ENCODE assay signal across 15 cellular contexts in genomic region chr6:144104488-144104887, GRCh38. TPM values are rescaled to one million over a fixed set of nuclear protein-coding genes. Genes with fewer than 3 reads are reported as not detected.
DNase-seq lines count a peak whose midpoint lies in the region; ATAC-seq, FAIRE-seq and TF ChIP-seq lines count a peak whose summit lies in the region.
"Had no signal": no experiment of that assay in that cellular context is flagged by ENCODE, and none has a peak within 500 bp of the region (broad histone marks: within the 10 kb centered on the region; RNA-seq: fewer than 3 reads in every experiment).

No MANE protein-coding gene starts in this region.

- TF ChIP-seq RAD21 in HepG2 (CRISPR knock-in tag; IDR thresholded peaks at IDR 0.05): no peak

- no peak overlapping the region for H2AFZ ChIP-seq in HepG2 (ENCODE audit: low read length)
- H2AFZ ChIP-seq: GM23248 had no signal

- CTCF ChIA-PET in HepG2 (lab: Yijun Ruan, JAX; ENCODE audit: low intra/inter-chr PET ratio, low total read pairs): interaction anchor here (1.7 to 2.4 kb wide), 3 partner anchors 111 to 378 kb away, joined by 5 to 19 read pairs (median 10); no protein-coding TSS in a partner anchor

- no peak overlapping the region for H3K9ac ChIP-seq in HepG2 (ENCODE audit: insufficient read depth, low read depth, low read length)
- H3K9ac ChIP-seq: BLaER1, GM23248 had no signal

- H3K4me2 ChIP-seq in HepG2 (ENCODE audit: low read depth, low read length): no peak overlapping the region
- H3K4me2 ChIP-seq: BLaER1 had no signal

- POLR2A ChIA-PET in HepG2 (lab: Yijun Ruan, JAX): no interaction called here

- no peak for TF ChIP-seq POLR2A in HepG2 (IDR thresholded peaks at IDR 0.05; ENCODE audit: insufficient read depth in 1 of 2, low read depth in 2 of 2, low read length in 2 of 2)
- no peak for TF ChIP-seq POLR2A in right lobe of liver (IDR thresholded peaks at IDR 0.05)

- no peaks in the 10 kb centered on the region for H4K20me1 ChIP-seq in HepG2 (ENCODE audit: insufficient read depth, low read length)
- H4K20me1 ChIP-seq: BLaER1 had no signal

- peak; percentile 63 for ATAC-seq in HepG2
- no peak for ATAC-seq in right lobe of liver
- peak; percentile 14 for ATAC-seq in GM21528 (IDR thresholded peaks at IDR 0.05; ENCODE audit: low FRiP score, unreplicated experiment)
- ATAC-seq in HG03378 (IDR thresholded peaks at IDR 0.05; ENCODE audit: unreplicated experiment): peak; percentile 16
- no peak for ATAC-seq in GM19455 (IDR thresholded peaks at IDR 0.05; ENCODE audit: unreplicated experiment)

- H3K4me3 ChIP-seq in HepG2 (replicated peaks in 1 of 3; ENCODE audit: insufficient read depth in 1 of 3, low read depth in 2 of 3, low read length in 3 of 3) (no peak overlapping the region), right lobe of liver (no peak overlapping the region), small intestine (ENCODE audit: low read depth in 1 of 2, low read length in 2 of 2) (no peak overlapping the region)
- H3K4me3 ChIP-seq: BLaER1, GM12878, GM23248, HAP-1 had no signal

- H3K36me3 ChIP-seq in HepG2 (replicated peaks in 1 of 2; ENCODE audit: control insufficient read depth in 1 of 2, insufficient read depth in 2 of 2, low read length in 2 of 2) (no peaks in the 10 kb centered on the region), right lobe of liver (no peaks in the 10 kb centered on the region), small intestine (ENCODE audit: control insufficient read depth in 2 of 2, insufficient read depth in 2 of 2, low read length in 2 of 2) (no peaks in the 10 kb centered on the region)
- H3K36me3 ChIP-seq: BLaER1, HAP-1 had no signal

- TF ChIP-seq EP300 in HepG2 (IDR thresholded peaks at IDR 0.05; ENCODE audit: low read depth in 2 of 2, low read length in 2 of 2) (no peak), HepG2 (CRISPR knock-in tag; IDR thresholded peaks at IDR 0.05; ENCODE audit: borderline replicate concordance) (no peak)

- intact Hi-C loops in HepG2 (cut with micrococcal nuclease; ENCODE audit: unreplicated experiment) (no loop called here), right lobe of liver (cut with DNase I) (loop anchor here in 1 of 2 donors (10.0 kb wide), 1 partner anchor 130 kb away; no protein-coding TSS in a partner anchor)

- DNase-seq in HepG2 (ENCODE audit: low spot score): no peak
- no peak for DNase-seq in right lobe of liver
- DNase-seq in small intestine: peak; percentile 9
- DNase-seq in kidney glomerular epithelial cell (lab: John Stamatoyannopoulos, UW): no peak
- DNase-seq in hepatic stellate cell (ENCODE audit: low spot score): no peak
- DNase-seq: 8988T had no signal

- no peaks in the 10 kb centered on the region for H3K9me3 ChIP-seq in HepG2 (ENCODE audit: low read length)
- H3K9me3 ChIP-seq in right lobe of liver: no peaks in the 10 kb centered on the region
- H3K9me3 ChIP-seq in small intestine (ENCODE audit: control insufficient read depth, low read depth): no peaks in the 10 kb centered on the region
- H3K9me3 ChIP-seq: BLaER1, HAP-1 had no signal

- H3K27ac ChIP-seq in HepG2 (ENCODE audit: extremely low read length, insufficient read depth, low read length) (no peak overlapping the region), right lobe of liver (no peak overlapping the region), small intestine (ENCODE audit: low read depth in 1 of 2, low read length in 1 of 2) (no peak overlapping the region)
- H3K27ac ChIP-seq: BLaER1, GM23248 had no signal

- no peaks in the 10 kb centered on the region for H3K27me3 ChIP-seq in HepG2 (ENCODE audit: control insufficient read depth in 1 of 2, insufficient read depth in 2 of 2, low read length in 2 of 2)
- no peaks in the 10 kb centered on the region for H3K27me3 ChIP-seq in right lobe of liver
- no peaks in the 10 kb centered on the region for H3K27me3 ChIP-seq in small intestine (ENCODE audit: control insufficient read depth in 2 of 2, insufficient read depth in 2 of 2, low read length in 2 of 2)
- H3K27me3 ChIP-seq: BLaER1 had no signal

- in situ Hi-C loops in HepG2 (cut with HindIII; ENCODE audit: extremely low pct_ligation_motif_present, low pct_unique_long_range_greater_than_20kb): loop anchor here (25.0 kb wide), 1 partner anchor 1108 kb away; no protein-coding TSS in a partner anchor

- H3K79me2 ChIP-seq in HepG2 (ENCODE audit: insufficient read depth, low read length): no peaks in the 10 kb centered on the region

- TF ChIP-seq CTCF in HepG2 (CRISPR knock-in tag; IDR thresholded peaks at IDR 0.05) (no peak), right lobe of liver (IDR thresholded peaks at IDR 0.05) (no peak)

- WGBS in HepG2 (ENCODE audit: low lambda C conversion rate): 48% methylated on average over 4 of the region's 4 CpGs
- WGBS in right lobe of liver (ENCODE audit: insufficient coverage, low coverage, low lambda C conversion rate, missing lambda C conversion rate): 42% methylated on average over 4 of the region's 4 CpGs
- 44 to 59% (median 55%) methylated on average over 4 of the region's 4 CpGs for WGBS in small intestine, 3 donors

- H3K4me1 ChIP-seq in HepG2 (ENCODE audit: insufficient read depth, low read length) (no peaks in the 10 kb centered on the region; the same call in 1 of the 2 replicates), right lobe of liver (no peaks in the 10 kb centered on the region), small intestine (ENCODE audit: control insufficient read depth in 2 of 2, insufficient read depth in 1 of 2, low read depth in 1 of 2, low read length in 1 of 2) (no peaks in the 10 kb centered on the region)
- H3K4me1 ChIP-seq: BLaER1, HAP-1 had no signal

- no TSS peak for BruUV-seq in HepG2 (replicated peaks; lab: Mats Ljungman, UMichigan)

- no peak for FAIRE-seq in HepG2 (lab: Jason Lieb, UNC)
- FAIRE-seq in small intestine (lab: Jason Lieb, UNC): no peak
- FAIRE-seq: HTR-8/SVneo had no signal

TF ChIP-seq in HepG2, 621 proteins besides CTCF, POLR2A, EP300 and RAD21 (continues in another document):
- no peak for TF ChIP-seq NR1H2 (CRISPR knock-in tag; IDR thresholded peaks at IDR 0.05; ENCODE audit: borderline replicate concordance, low read depth)

RNA-seq across cellular contexts. Expression of gene SF3B5, which starts 9.1 kb away (rescaled TPM):
- 263 and 346 TPM in 2 replicates for total RNA-seq in HepG2 (2016; rRNA removed; fragmentation: Illumina TruSeq; extraction: Trizol)
- total RNA-seq in HepG2 (2016; cell fraction: cytosol; rRNA removed; fragmentation: Illumina TruSeq; extraction: Trizol; ENCODE audit: low read depth): 104 and 124 TPM in 2 replicates
- total RNA-seq in HepG2 (2016; cell fraction: insoluble cytoplasmic fraction; rRNA removed; fragmentation: Illumina TruSeq; extraction: Trizol): 265 and 405 TPM in 2 replicates
- 116 and 142 TPM in 2 replicates for total RNA-seq in HepG2 (2016; cell fraction: membrane; rRNA removed; fragmentation: Illumina TruSeq; extraction: Trizol)
- 87.5 and 103 TPM in 2 replicates for total RNA-seq in HepG2 (2016; cell fraction: nucleus; rRNA removed; fragmentation: Illumina TruSeq; extraction: Trizol)
- 292 and 294 TPM in 2 replicates for polyA plus RNA-seq in HepG2 (2011; rRNA removed)
- polyA plus RNA-seq in HepG2 (2011; cell fraction: cytosol; rRNA removed): 334 and 504 TPM in 2 replicates
- 112 and 124 TPM in 2 replicates for polyA plus RNA-seq in HepG2 (2011; cell fraction: nucleus; rRNA removed)
- 110 and 133 TPM in 2 replicates for polyA plus RNA-seq in HepG2 (2012)
- 115 and 146 TPM in 2 replicates for polyA plus RNA-seq in HepG2 (2016; cell fraction: cytosol; fragmentation: Illumina TruSeq; extraction: Trizol; ENCODE audit: low read depth)
- polyA plus RNA-seq in HepG2 (2016; cell fraction: insoluble cytoplasmic fraction; fragmentation: Illumina TruSeq; extraction: Trizol; ENCODE audit: low read depth): 417 and 449 TPM in 2 replicates
- 111 and 138 TPM in 2 replicates for polyA plus RNA-seq in HepG2 (2016; cell fraction: membrane; fragmentation: Illumina TruSeq; extraction: Trizol; ENCODE audit: low read depth)
- 162 and 180 TPM in 2 replicates for polyA plus RNA-seq in HepG2 (2016; cell fraction: nucleus; fragmentation: Illumina TruSeq; extraction: Trizol; ENCODE audit: insufficient read depth, low read depth)
- polyA minus RNA-seq in HepG2 (2011; rRNA and poly(A)+ RNA removed; ENCODE audit: low replicate concordance): 275 and 292 TPM in 2 replicates
- 65.1 and 84.0 TPM in 2 replicates for polyA minus RNA-seq in HepG2 (2011; cell fraction: cytosol; rRNA and poly(A)+ RNA removed)
- 34.2 and 34.9 TPM in 2 replicates for polyA minus RNA-seq in HepG2 (2011; cell fraction: nucleus; rRNA and poly(A)+ RNA removed)
- total RNA-seq in right lobe of liver: 100 to 1,000 TPM in 2 of 6 experiments, 10 to 100 TPM in 4; 59.2 to 206 (median 70.6) TPM
- polyA plus RNA-seq in small intestine: 100 to 1,000 TPM; 212 to 363 (median 281) TPM

RNA-seq across cellular contexts. Expression of gene STX11, which starts 45.8 kb away (rescaled TPM):
- total RNA-seq in HepG2 (2016; rRNA removed; fragmentation: Illumina TruSeq; extraction: Trizol) (not detected in 2 replicates), right lobe of liver (1 to 10 TPM in 5 of 6 experiments, under 1 TPM in 1; 0.86 to 7.4 (median 4.1) TPM)
- not detected in 2 replicates for total RNA-seq in HepG2 (2016; cell fraction: cytosol; rRNA removed; fragmentation: Illumina TruSeq; extraction: Trizol; ENCODE audit: low read depth)
- total RNA-seq in HepG2 (2016; cell fraction: insoluble cytoplasmic fraction; rRNA removed; fragmentation: Illumina TruSeq; extraction: Trizol): not detected in 2 replicates
- total RNA-seq in HepG2 (2016; cell fraction: membrane; rRNA removed; fragmentation: Illumina TruSeq; extraction: Trizol): not detected in 2 replicates
- total RNA-seq in HepG2 (2016; cell fraction: nucleus; rRNA removed; fragmentation: Illumina TruSeq; extraction: Trizol): not detected in 2 replicates
- polyA plus RNA-seq in HepG2 (2011; rRNA removed) (0.03 and 0.07 TPM in 2 replicates), small intestine (1 to 10 TPM in 2 of 3 donors, not detected in 1; 3.2 to 4.4 TPM)
- polyA plus RNA-seq in HepG2 (2011; cell fraction: cytosol; rRNA removed): 0.04 TPM in 2 replicates
- polyA plus RNA-seq in HepG2 (2011; cell fraction: nucleus; rRNA removed): 0.13 TPM in 1 of 2 replicates, not detected in the other
- 0.07 TPM in 1 of 2 replicates, not detected in the other for polyA plus RNA-seq in HepG2 (2012)
- not detected in 2 replicates for polyA plus RNA-seq in HepG2 (2016; cell fraction: cytosol; fragmentation: Illumina TruSeq; extraction: Trizol; ENCODE audit: low read depth)
- not detected in 2 replicates for polyA plus RNA-seq in HepG2 (2016; cell fraction: insoluble cytoplasmic fraction; fragmentation: Illumina TruSeq; extraction: Trizol; ENCODE audit: low read depth)
- polyA plus RNA-seq in HepG2 (2016; cell fraction: membrane; fragmentation: Illumina TruSeq; extraction: Trizol; ENCODE audit: low read depth): not detected in 2 replicates
- not detected in 2 replicates for polyA plus RNA-seq in HepG2 (2016; cell fraction: nucleus; fragmentation: Illumina TruSeq; extraction: Trizol; ENCODE audit: insufficient read depth, low read depth)
- polyA minus RNA-seq in HepG2 (2011; rRNA and poly(A)+ RNA removed; ENCODE audit: low replicate concordance): 1.4 TPM in 1 of 2 replicates, not detected in the other
- 0.44 TPM in 1 of 2 replicates, not detected in the other for polyA minus RNA-seq in HepG2 (2011; cell fraction: cytosol; rRNA and poly(A)+ RNA removed)
- polyA minus RNA-seq in HepG2 (2011; cell fraction: nucleus; rRNA and poly(A)+ RNA removed): not detected in 2 replicates
- total RNA-seq: H4 had no signal

Comparison
In these comparisons a context has a peak if more than half of its experiments do, and no peak if none do; other contexts are left out.
1. ATAC-seq: peak in HepG2 (single experiment), GM21528 (single experiment) and HG03378 (single experiment); none in right lobe of liver (0 of 4) and GM19455 (single experiment).